In genomic region chr10:112751651-112752050, GRCh38 we compare ENCODE assay signal across 30 cellular contexts.
"Had no signal": no experiment of that assay in that cellular context is flagged by ENCODE, and none has a peak within 500 bp of the region (broad histone marks: within the 10 kb centered on the region; RNA-seq: fewer than 3 reads in every experiment).

No MANE protein-coding gene starts in this region.

- FAIRE-seq: colon, RCC 7860, TTC549 had no signal

- ATAC-seq: activated CD8-positive, alpha-beta T cell treated with anti-CD3 and anti-CD28 coated beads for 36 hours; activated T-cell treated with anti-CD3 and anti-CD28 coated beads, Interleukin-2, amount 50 U/mL, for 72 hours; activated T-helper 17 cell treated with anti-CD3 and anti-CD28 coated beads, Interleukin-2, amount 50 U/mL, for 72 hours; PC-3; Right ventricle myocardium inferior had no signal

- H3K27me3 ChIP-seq: brain microvascular endothelial cell had no signal

- DNase-seq: activated CD4-positive, alpha-beta T cell treated with anti-CD3 and anti-CD28 coated beads, Interleukin-2, amount 10 ng/mL, durations not matched to agents 24 days and 14 days; activated CD4-positive, alpha-beta T cell treated with anti-CD3 and anti-CD28 coated beads, Interleukin-2, amount 50 U/mL, for 4 hours; activated CD8-positive, alpha-beta T cell treated with anti-CD3 and anti-CD28 coated beads for 36 hours; activated effector memory CD4-positive, alpha-beta T cell treated with anti-CD3 and anti-CD28 coated beads, Interleukin-2, amount 50 U/mL, for 16 hours; activated naive CD4-positive, alpha-beta T cell; activated naive CD4-positive, alpha-beta T cell treated with anti-CD3 and anti-CD28 coated beads, Interleukin-2, amount 50 U/mL, for 16 hours; activated naive CD8-positive, alpha-beta T cell treated with anti-CD3 and anti-CD28 coated beads for 36 hours; activated T-cell treated with anti-CD3 and anti-CD28 coated beads, Interleukin-2, amount 50 U/mL, for 1 hour; activated T-cell treated with anti-CD3 and anti-CD28 coated beads, Interleukin-2, amount 50 U/mL, for 72 hours; amniotic stem cell; aorta; central memory CD4-positive, alpha-beta T cell; NCI-H1092 treated with DMSO at 0.1 percent for 48 hours; NCI-H1417 treated with DMSO at 0.1 percent for 48 hours; NCI-H1694 treated with DMSO at 0.1 percent for 48 hours; NCI-H2029; NCI-H510A; NCI-H526; NCI-H748 treated with DMSO at 0.1 percent for 48 hours; NK-92 treated with Interleukin-12 subunit alpha and Interleukin-12 subunit beta, amount 100 ng/mL, for 24 hours; PC-3; SIG-M5; T-helper 1 cell had no signal

- H3K36me3 ChIP-seq: brain microvascular endothelial cell had no signal

- H3K27ac ChIP-seq: brain microvascular endothelial cell, RWPE1 had no signal
